11 cellular contexts compared by ENCODE assay signal in genomic region chr22:31857247-31857646, GRCh38.
A peak's percentile ranks its signal among the peaks of the same experiment; 100 is the strongest.
DNase-seq lines count a peak whose midpoint lies in the region; TF ChIP-seq lines count a peak whose summit lies in the region.
"Had no signal": no experiment of that assay in that cellular context is flagged by ENCODE, and none has a peak within 500 bp of the region (broad histone marks: within the 10 kb centered on the region; RNA-seq: fewer than 3 reads in every experiment).

No MANE protein-coding gene starts in this region.

- TF ChIP-seq CTCF in neural progenitor cell (IDR thresholded peaks at IDR 0.05) = no peak
- no peak for TF ChIP-seq CTCF in foreskin fibroblast (IDR thresholded peaks at IDR 0.05; ENCODE audit: low read depth, low read length)

- peak overlapping the region; percentile 72 for H3K4me2 ChIP-seq in neural progenitor cell

- peaks cover 2% of the 10 kb centered on the region for H3K27me3 Mint-ChIP-seq in neural progenitor cell (ENCODE audit: insufficient read depth, low read depth)
- H3K27me3 Mint-ChIP-seq: activated CD4-positive, alpha-beta T cell treated with anti-CD3 and anti-CD28 coated beads, Interleukin-2, amount 10 ng/mL, durations not matched to agents 7 days and 5 days; activated naive CD8-positive, alpha-beta T cell treated with anti-CD3 and anti-CD28 coated beads, Interleukin-2, amount 50 U/mL, for 24 hours had no signal

- H3K27ac Mint-ChIP-seq in neural progenitor cell = peak overlapping the region; percentile 82
- H3K27ac Mint-ChIP-seq: activated CD4-positive, alpha-beta T cell treated with anti-CD3 and anti-CD28 coated beads, Interleukin-2, amount 10 ng/mL, durations not matched to agents 7 days and 5 days; activated naive CD8-positive, alpha-beta T cell treated with anti-CD3 and anti-CD28 coated beads, Interleukin-2, amount 50 U/mL, for 24 hours had no signal

- no peaks in the 10 kb centered on the region for H3K36me3 ChIP-seq in neural progenitor cell

- peaks cover 17% of the 10 kb centered on the region for H3F3A ChIP-seq in neural progenitor cell (ENCODE audit: low read depth)

- H3K4me1 Mint-ChIP-seq in neural progenitor cell = peaks cover 31% of the 10 kb centered on the region

- no peaks in the 10 kb centered on the region for H3K9me3 ChIP-seq in neural progenitor cell (ENCODE audit: low read depth)

- no peaks in the 10 kb centered on the region for H3K27me3 ChIP-seq in neural progenitor cell

- no peak overlapping the region for H2AFZ ChIP-seq in neural progenitor cell (replicated peaks)

- CTCF ChIA-PET in HEK293T (lab: Yijun Ruan, JAX) = interaction anchor here (1.1 kb wide), 1 partner anchor 113 kb away, joined by 4 read pairs; no protein-coding TSS in a partner anchor

- no peak overlapping the region for H3K9ac ChIP-seq in neural progenitor cell

- peak overlapping the region; percentile 29 for H3K4me3 ChIP-seq in neural progenitor cell
- no peak overlapping the region for H3K4me3 ChIP-seq in foreskin fibroblast (ENCODE audit: low read depth in 1 of 2, low read length in 2 of 2)
- H3K4me3 ChIP-seq: GM12878 had no signal

- H3K4me1 ChIP-seq in neural progenitor cell = peaks cover 22% of the 10 kb centered on the region

- no peaks in the 10 kb centered on the region for H3K79me2 ChIP-seq in neural progenitor cell (ENCODE audit: low read depth)

- H3K27ac ChIP-seq in cingulate gyrus (ENCODE audit: low read depth, low read length) (peak overlapping the region; percentile 69), neural progenitor cell (no peak overlapping the region)

- H3K36me3 Mint-ChIP-seq in neural progenitor cell = peaks cover 6% of the 10 kb centered on the region

- H3K4me3 Mint-ChIP-seq in neural progenitor cell = no peak overlapping the region
- H3K4me3 Mint-ChIP-seq: activated CD4-positive, alpha-beta T cell treated with anti-CD3 and anti-CD28 coated beads, Interleukin-2, amount 10 ng/mL, durations not matched to agents 7 days and 5 days; activated naive CD8-positive, alpha-beta T cell treated with anti-CD3 and anti-CD28 coated beads, Interleukin-2, amount 50 U/mL, for 24 hours had no signal

- H4K20me1 ChIP-seq in neural progenitor cell (ENCODE audit: low read depth) = no peaks in the 10 kb centered on the region

- no peaks in the 10 kb centered on the region for H3K9me3 Mint-ChIP-seq in neural progenitor cell
- H3K9me3 Mint-ChIP-seq: activated CD4-positive, alpha-beta T cell treated with anti-CD3 and anti-CD28 coated beads, Interleukin-2, amount 10 ng/mL, durations not matched to agents 7 days and 5 days; activated naive CD8-positive, alpha-beta T cell treated with anti-CD3 and anti-CD28 coated beads, Interleukin-2, amount 50 U/mL, for 24 hours had no signal

- DNase-seq in HEK293T (ENCODE audit: extremely low spot score) (peak; percentile 48), NCI-H2196 (lab: John Stamatoyannopoulos, UW; ENCODE audit: unreplicated experiment) (peak; percentile 62), neural progenitor cell (ENCODE audit: low spot score) (peak; percentile 88), SKM-1 treated with dmso at 0.1 percent for 144 hours (lab: John Stamatoyannopoulos, UW; ENCODE audit: unreplicated experiment) (no peak), foreskin fibroblast (no peak), activated gamma-delta T cell (lab: John Stamatoyannopoulos, UW) (no peak)
- no peak for DNase-seq in stimulated activated CD4-positive, alpha-beta T cell treated with anti-CD3 and anti-CD28 coated beads, Interleukin-1b, Interleukin-23, amount 100 ng/mL, for 48 hours
- DNase-seq: activated CD4-positive, alpha-beta T cell treated with anti-CD3 and anti-CD28 coated beads, Interleukin-2, amount 10 ng/mL, durations not matched to agents 7 days and 5 days; activated naive CD8-positive, alpha-beta T cell treated with anti-CD3 and anti-CD28 coated beads, Interleukin-2, amount 50 U/mL, for 24 hours had no signal

- POLR2A ChIA-PET in HEK293T (lab: Yijun Ruan, JAX) = no interaction called here

TF ChIP-seq in HEK293T, 16 proteins besides CTCF, POLR2A, EP300 and RAD21:
- TF ChIP-seq FOXK2 (IDR thresholded peaks at IDR 0.05) (no peak), PKNOX1 (IDR thresholded peaks at IDR 0.05) (no peak), LEF1 (IDR thresholded peaks at IDR 0.05; ENCODE audit: borderline replicate concordance) (no peak)
TF ChIP-seq in HEK293T: peak in this region for 0.

Comparison
In these comparisons a context has a peak if more than half of its experiments do, and no peak if none do; other contexts are left out.
1. DNase-seq: peak in HEK293T (single experiment), NCI-H2196 (single experiment) and neural progenitor cell (single experiment); none in SKM-1 treated with dmso at 0.1 percent for 144 hours (single experiment), foreskin fibroblast (0 of 2), activated gamma-delta T cell (single experiment) and stimulated activated CD4-positive, alpha-beta T cell treated with anti-CD3 and anti-CD28 coated beads, Interleukin-1b, Interleukin-23, amount 100 ng/mL, for 48 hours (single experiment).